ENCODE assay signal across 16 cellular contexts in genomic region chr6:150290429-150290828, GRCh38.
A peak's percentile ranks its signal among the peaks of the same experiment; 100 is the strongest.
DNase-seq lines count a peak whose midpoint lies in the region; ATAC-seq and TF ChIP-seq lines count a peak whose summit lies in the region.
"Had no signal": no experiment of that assay in that cellular context is flagged by ENCODE, and none has a peak within 500 bp of the region (broad histone marks: within the 10 kb centered on the region; RNA-seq: fewer than 3 reads in every experiment).

No MANE protein-coding gene starts in this region.

- TF ChIP-seq CTCF in RWPE1 (conservative IDR thresholded peaks at IDR 0.05; ENCODE audit: low read depth) (no peak), fibroblast of lung (conservative IDR thresholded peaks at IDR 0.05 in 1 of 2, IDR thresholded peaks at IDR 0.05 in 1 of 2; ENCODE audit: low read depth in 1 of 2, low read length in 2 of 2) (no peak), colonic mucosa (IDR thresholded peaks at IDR 0.05) (no peak)

- H3K4me1 ChIP-seq in fibroblast of lung (ENCODE audit: control insufficient read depth, extremely low read depth, insufficient read depth, low read length) (no peaks in the 10 kb centered on the region), colonic mucosa (no peaks in the 10 kb centered on the region)
- H3K4me1 ChIP-seq: sigmoid colon had no signal

- H3K9ac ChIP-seq in fibroblast of lung (ENCODE audit: insufficient read depth, low read length): no peak overlapping the region
- H3K9ac ChIP-seq in colonic mucosa (ENCODE audit: low read depth in 2 of 2, low read length in 2 of 2): no peak overlapping the region

- H3K36me3 Mint-ChIP-seq in activated T-cell treated with anti-CD3 and anti-CD28 coated beads, Interleukin-2, amount 50 U/mL, for 4 hours (ENCODE audit: insufficient read depth): no peaks in the 10 kb centered on the region

- no peaks in the 10 kb centered on the region for H4K20me1 ChIP-seq in fibroblast of lung (ENCODE audit: control insufficient read depth, extremely low read depth, insufficient read depth, low read length)

- POLR2A ChIA-PET in RWPE1 (lab: Yijun Ruan, JAX; ENCODE audit: low non-redundant PET): no interaction called here

- H3K27me3 Mint-ChIP-seq in activated T-cell treated with anti-CD3 and anti-CD28 coated beads, Interleukin-2, amount 50 U/mL, for 4 hours (ENCODE audit: low read depth): peaks cover 10% of the 10 kb centered on the region

- no peaks in the 10 kb centered on the region for H3K9me3 Mint-ChIP-seq in activated T-cell treated with anti-CD3 and anti-CD28 coated beads, Interleukin-2, amount 50 U/mL, for 4 hours
- H3K9me3 Mint-ChIP-seq: activated T-helper 1 cell treated with anti-CD3 and anti-CD28 coated beads, Interleukin-12 subunit alpha, Interleukin-12 subunit beta, Interleukin-2, Interleukin-4 antibody, amounts not matched to agents 30 ng/mL and 10 ng/mL and 1 ng/mL, durations not matched to agents 14 hours and 24 hours and 36 hours had no signal

- H3K4me3 ChIP-seq in fibroblast of lung (replicated peaks in 1 of 4; ENCODE audit: control extremely low read depth in 1 of 4, insufficient read depth in 1 of 4, low read depth in 3 of 4, low read length in 4 of 4) (no peak overlapping the region), colonic mucosa (no peak overlapping the region)
- H3K4me3 ChIP-seq: sigmoid colon, SJSA1 had no signal

- no peaks in the 10 kb centered on the region for H3K4me1 Mint-ChIP-seq in activated T-cell treated with anti-CD3 and anti-CD28 coated beads, Interleukin-2, amount 50 U/mL, for 4 hours (ENCODE audit: low read depth)

- H3K36me3 ChIP-seq in fibroblast of lung (ENCODE audit: control insufficient read depth, insufficient read depth, low read length): no peaks in the 10 kb centered on the region
- no peaks in the 10 kb centered on the region for H3K36me3 ChIP-seq in colonic mucosa
- H3K36me3 ChIP-seq: sigmoid colon, SJSA1 had no signal

- H2AFZ ChIP-seq in fibroblast of lung (ENCODE audit: low read length): no peak overlapping the region

- H3K4me2 ChIP-seq in fibroblast of lung (ENCODE audit: extremely low read depth, insufficient read depth, low read length): no peak overlapping the region

- peak; percentile 27 for DNase-seq in AG08396 (ENCODE audit: low spot score)
- DNase-seq in RWPE1 (ENCODE audit: low spot score): peak; percentile 85
- peak; percentile 43 to 93 for DNase-seq in fibroblast of lung (ENCODE audit: low read depth in 2 of 2)
- DNase-seq in non-pigmented ciliary epithelial cell (ENCODE audit: low read depth): peak; percentile 43
- DNase-seq in colonic mucosa: no peak
- DNase-seq in activated T-cell treated with anti-CD3 and anti-CD28 coated beads, Interleukin-2, amount 50 U/mL, for 4 hours: no peak
- no peak for DNase-seq in inferior parietal cortex (ENCODE audit: extremely low spot score)
- DNase-seq: activated CD4-positive, alpha-beta T cell treated with anti-CD3 and anti-CD28 coated beads, Interleukin-2, amount 50 U/mL, for 1 hour; effector CD4-positive, alpha-beta T cell; glutamatergic neuron; left cardiac atrium; MV-4-11; sigmoid colon had no signal

- CTCF ChIA-PET in RWPE1 (lab: Yijun Ruan, JAX): no interaction called here

- H3K4me3 Mint-ChIP-seq in activated T-cell treated with anti-CD3 and anti-CD28 coated beads, Interleukin-2, amount 50 U/mL, for 4 hours: no peak overlapping the region
- H3K4me3 Mint-ChIP-seq: activated T-helper 1 cell treated with anti-CD3 and anti-CD28 coated beads, Interleukin-12 subunit alpha, Interleukin-12 subunit beta, Interleukin-2, Interleukin-4 antibody, amounts not matched to agents 30 ng/mL and 10 ng/mL and 1 ng/mL, durations not matched to agents 14 hours and 24 hours and 36 hours had no signal

- no peak for ATAC-seq in HG03039 (IDR thresholded peaks at IDR 0.05; ENCODE audit: unreplicated experiment)
- ATAC-seq in activated T-cell treated with anti-CD3 and anti-CD28 coated beads, Interleukin-2, amount 50 U/mL, for 4 hours: no peak

- intact Hi-C loops in colonic mucosa (cut with DNase I): no loop called here

- H3K79me2 ChIP-seq in fibroblast of lung (ENCODE audit: control insufficient read depth, insufficient read depth, low read length): no peaks in the 10 kb centered on the region

- peak overlapping the region; percentile 75 for H3K27ac ChIP-seq in RWPE1
- no peak overlapping the region for H3K27ac ChIP-seq in fibroblast of lung (ENCODE audit: insufficient read depth, low read length)
- no peak overlapping the region for H3K27ac ChIP-seq in colonic mucosa
- H3K27ac ChIP-seq: sigmoid colon, SJSA1 had no signal

- H3K27me3 ChIP-seq in fibroblast of lung (ENCODE audit: control insufficient read depth, insufficient read depth, low read length) (no peaks in the 10 kb centered on the region), colonic mucosa (no peaks in the 10 kb centered on the region)
- H3K27me3 ChIP-seq: sigmoid colon, SJSA1 had no signal

- no peaks in the 10 kb centered on the region for H3K9me3 ChIP-seq in fibroblast of lung (ENCODE audit: control insufficient read depth, insufficient read depth, low read depth, low read length)
- no peaks in the 10 kb centered on the region for H3K9me3 ChIP-seq in colonic mucosa
- H3K9me3 ChIP-seq: sigmoid colon, SJSA1 had no signal

Comparison
In these comparisons a context has a peak if more than half of its experiments do, and no peak if none do; other contexts are left out.
1. DNase-seq: peak in AG08396 (single experiment), RWPE1 (single experiment), fibroblast of lung (2 of 2) and non-pigmented ciliary epithelial cell (single experiment); none in colonic mucosa (single experiment), activated T-cell treated with anti-CD3 and anti-CD28 coated beads, Interleukin-2, amount 50 U/mL, for 4 hours (single experiment) and inferior parietal cortex (single experiment).